Comparison of ENCODE assay signal across 1 cellular context in the genomic region with DNA sequence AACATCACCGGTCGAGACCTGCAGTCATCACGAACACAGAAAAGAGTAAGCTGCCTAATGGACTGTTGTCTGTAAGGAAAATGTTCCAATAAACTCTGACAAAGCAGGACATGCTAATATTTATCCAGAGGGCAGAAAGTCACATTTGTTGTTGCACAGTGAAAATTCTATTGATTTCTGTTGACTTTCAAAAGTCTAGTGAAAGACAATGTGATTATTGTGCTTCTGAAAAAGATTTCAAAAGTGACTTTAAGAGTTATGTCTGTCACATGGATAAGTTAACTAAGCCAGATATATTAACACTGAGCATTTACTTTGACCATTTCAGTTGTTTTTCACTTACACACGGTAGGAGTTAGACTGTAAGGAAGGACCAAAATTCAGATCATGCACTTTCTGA.
TF ChIP-seq lines count a peak whose summit lies in the region.

No MANE protein-coding gene starts in this region.

TF ChIP-seq in HepG2, 621 proteins besides CTCF, POLR2A, EP300 and RAD21 (continues in another document):
- TF ChIP-seq BCL3 (CRISPR knock-in tag; IDR thresholded peaks at IDR 0.05) (no peak), ZNF547 (CRISPR knock-in tag; IDR thresholded peaks at IDR 0.05) (no peak), ZNF260 (CRISPR knock-in tag; IDR thresholded peaks at IDR 0.05; ENCODE audit: borderline replicate concordance, low read depth) (no peak), KDM5B (CRISPR knock-in tag; IDR thresholded peaks at IDR 0.05; ENCODE audit: borderline replicate concordance) (no peak), AGO2 (optimal IDR thresholded peaks at IDR 0.05; ENCODE audit: low read depth, low read length) (no peak), ADNP (CRISPR knock-in tag; IDR thresholded peaks at IDR 0.05) (no peak), ZFP36L1 (CRISPR knock-in tag; IDR thresholded peaks at IDR 0.05) (no peak), BRCA1 (CRISPR knock-in tag; IDR thresholded peaks at IDR 0.05) (no peak), ZNF850 (CRISPR knock-in tag; conservative IDR thresholded peaks at IDR 0.05) (no peak), ETV6 (CRISPR knock-in tag; conservative IDR thresholded peaks at IDR 0.05) (no peak), ZNF839 (CRISPR knock-in tag; IDR thresholded peaks at IDR 0.05; ENCODE audit: borderline replicate concordance) (no peak), STAG1 (CRISPR knock-in tag; IDR thresholded peaks at IDR 0.05) (no peak), NPAS2 (CRISPR knock-in tag; IDR thresholded peaks at IDR 0.05; ENCODE audit: borderline replicate concordance) (no peak), KLF16 (CRISPR knock-in tag; IDR thresholded peaks at IDR 0.05) (peak in 1 of 2 experiments; percentile 75; a peak in 1 of 4 replicates), SP2 (CRISPR knock-in tag; IDR thresholded peaks at IDR 0.05) (no peak), POLR2G (IDR thresholded peaks at IDR 0.05; ENCODE audit: low read depth, low read length) (no peak), ZIK1 (CRISPR knock-in tag; IDR thresholded peaks at IDR 0.05; ENCODE audit: borderline replicate concordance, low read depth) (no peak), MEIS1 (CRISPR knock-in tag; IDR thresholded peaks at IDR 0.05; ENCODE audit: borderline replicate concordance) (no peak), TBP (CRISPR knock-in tag; IDR thresholded peaks at IDR 0.05) (no peak), SRY (CRISPR knock-in tag; IDR thresholded peaks at IDR 0.05) (no peak), KMT2B (CRISPR knock-in tag; IDR thresholded peaks at IDR 0.05) (no peak), HOXA7 (CRISPR knock-in tag; IDR thresholded peaks at IDR 0.05) (no peak), ZNF768 (CRISPR knock-in tag; IDR thresholded peaks at IDR 0.05) (no peak), JUN (CRISPR knock-in tag; IDR thresholded peaks at IDR 0.05) (no peak), ISX (CRISPR knock-in tag; conservative IDR thresholded peaks at IDR 0.05) (no peak), TRIM22 (IDR thresholded peaks at IDR 0.05) (no peak), NR3C1 (CRISPR knock-in tag; IDR thresholded peaks at IDR 0.05) (no peak), FOXJ3 (CRISPR knock-in tag; IDR thresholded peaks at IDR 0.05; ENCODE audit: borderline replicate concordance) (peak; percentile 89; the same call in 1 of the 2 replicates), REL (CRISPR knock-in tag; conservative IDR thresholded peaks at IDR 0.05) (no peak), ZNF441 (CRISPR knock-in tag; IDR thresholded peaks at IDR 0.05; ENCODE audit: borderline replicate concordance) (no peak), GTF3A (CRISPR knock-in tag; conservative IDR thresholded peaks at IDR 0.05) (no peak), TERF1 (CRISPR knock-in tag; IDR thresholded peaks at IDR 0.05) (no peak), REPIN1 (CRISPR knock-in tag; IDR thresholded peaks at IDR 0.05; ENCODE audit: borderline replicate concordance, low read depth) (no peak; the same call in 1 of the 2 replicates), THAP11 (CRISPR knock-in tag; IDR thresholded peaks at IDR 0.05) (peak; percentile 61), ZNF292 (CRISPR knock-in tag; IDR thresholded peaks at IDR 0.05; ENCODE audit: borderline replicate concordance, low read depth) (peak; percentile 72), HNF4G (IDR thresholded peaks at IDR 0.05; ENCODE audit: borderline replicate concordance, low read depth, low read length) (no peak), HNF4G (CRISPR knock-in tag; IDR thresholded peaks at IDR 0.05; ENCODE audit: borderline replicate concordance, low read depth) (no peak), RBM22 (optimal IDR thresholded peaks at IDR 0.05; ENCODE audit: low read length) (no peak), ZNF280B (CRISPR knock-in tag; IDR thresholded peaks at IDR 0.05; ENCODE audit: borderline replicate concordance) (no peak), TOPORS (CRISPR knock-in tag; IDR thresholded peaks at IDR 0.05) (no peak)
- TF ChIP-seq, protein P1, sequence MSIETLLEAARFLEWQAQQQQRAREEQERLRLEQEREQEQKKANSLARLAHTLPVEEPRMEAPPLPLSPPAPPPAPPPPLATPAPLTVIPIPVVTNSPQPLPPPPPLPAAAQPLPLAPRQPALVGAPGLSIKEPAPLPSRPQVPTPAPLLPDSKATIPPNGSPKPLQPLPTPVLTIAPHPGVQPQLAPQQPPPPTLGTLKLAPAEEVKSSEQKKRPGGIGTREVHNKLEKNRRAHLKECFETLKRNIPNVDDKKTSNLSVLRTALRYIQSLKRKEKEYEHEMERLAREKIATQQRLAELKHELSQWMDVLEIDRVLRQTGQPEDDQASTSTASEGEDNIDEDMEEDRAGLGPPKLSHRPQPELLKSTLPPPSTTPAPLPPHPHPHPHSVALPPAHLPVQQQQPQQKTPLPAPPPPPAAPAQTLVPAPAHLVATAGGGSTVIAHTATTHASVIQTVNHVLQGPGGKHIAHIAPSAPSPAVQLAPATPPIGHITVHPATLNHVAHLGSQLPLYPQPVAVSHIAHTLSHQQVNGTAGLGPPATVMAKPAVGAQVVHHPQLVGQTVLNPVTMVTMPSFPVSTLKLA (IDR thresholded peaks at IDR 0.05): no peak
- TF ChIP-seq, protein P2, sequence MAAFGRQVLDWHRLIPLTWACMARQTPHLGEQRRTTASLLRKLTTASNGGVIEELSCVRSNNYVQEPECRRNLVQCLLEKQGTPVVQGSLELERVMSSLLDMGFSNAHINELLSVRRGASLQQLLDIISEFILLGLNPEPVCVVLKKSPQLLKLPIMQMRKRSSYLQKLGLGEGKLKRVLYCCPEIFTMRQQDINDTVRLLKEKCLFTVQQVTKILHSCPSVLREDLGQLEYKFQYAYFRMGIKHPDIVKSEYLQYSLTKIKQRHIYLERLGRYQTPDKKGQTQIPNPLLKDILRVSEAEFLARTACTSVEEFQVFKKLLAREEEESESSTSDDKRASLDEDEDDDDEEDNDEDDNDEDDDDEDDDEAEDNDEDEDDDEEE (CRISPR knock-in tag; IDR thresholded peaks at IDR 0.05): no peak
- TF ChIP-seq, protein P3, sequence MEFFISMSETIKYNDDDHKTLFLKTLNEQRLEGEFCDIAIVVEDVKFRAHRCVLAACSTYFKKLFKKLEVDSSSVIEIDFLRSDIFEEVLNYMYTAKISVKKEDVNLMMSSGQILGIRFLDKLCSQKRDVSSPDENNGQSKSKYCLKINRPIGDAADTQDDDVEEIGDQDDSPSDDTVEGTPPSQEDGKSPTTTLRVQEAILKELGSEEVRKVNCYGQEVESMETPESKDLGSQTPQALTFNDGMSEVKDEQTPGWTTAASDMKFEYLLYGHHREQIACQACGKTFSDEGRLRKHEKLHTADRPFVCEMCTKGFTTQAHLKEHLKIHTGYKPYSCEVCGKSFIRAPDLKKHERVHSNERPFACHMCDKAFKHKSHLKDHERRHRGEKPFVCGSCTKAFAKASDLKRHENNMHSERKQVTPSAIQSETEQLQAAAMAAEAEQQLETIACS (CRISPR knock-in tag; IDR thresholded peaks at IDR 0.05): no peak
- TF ChIP-seq, protein P4, sequence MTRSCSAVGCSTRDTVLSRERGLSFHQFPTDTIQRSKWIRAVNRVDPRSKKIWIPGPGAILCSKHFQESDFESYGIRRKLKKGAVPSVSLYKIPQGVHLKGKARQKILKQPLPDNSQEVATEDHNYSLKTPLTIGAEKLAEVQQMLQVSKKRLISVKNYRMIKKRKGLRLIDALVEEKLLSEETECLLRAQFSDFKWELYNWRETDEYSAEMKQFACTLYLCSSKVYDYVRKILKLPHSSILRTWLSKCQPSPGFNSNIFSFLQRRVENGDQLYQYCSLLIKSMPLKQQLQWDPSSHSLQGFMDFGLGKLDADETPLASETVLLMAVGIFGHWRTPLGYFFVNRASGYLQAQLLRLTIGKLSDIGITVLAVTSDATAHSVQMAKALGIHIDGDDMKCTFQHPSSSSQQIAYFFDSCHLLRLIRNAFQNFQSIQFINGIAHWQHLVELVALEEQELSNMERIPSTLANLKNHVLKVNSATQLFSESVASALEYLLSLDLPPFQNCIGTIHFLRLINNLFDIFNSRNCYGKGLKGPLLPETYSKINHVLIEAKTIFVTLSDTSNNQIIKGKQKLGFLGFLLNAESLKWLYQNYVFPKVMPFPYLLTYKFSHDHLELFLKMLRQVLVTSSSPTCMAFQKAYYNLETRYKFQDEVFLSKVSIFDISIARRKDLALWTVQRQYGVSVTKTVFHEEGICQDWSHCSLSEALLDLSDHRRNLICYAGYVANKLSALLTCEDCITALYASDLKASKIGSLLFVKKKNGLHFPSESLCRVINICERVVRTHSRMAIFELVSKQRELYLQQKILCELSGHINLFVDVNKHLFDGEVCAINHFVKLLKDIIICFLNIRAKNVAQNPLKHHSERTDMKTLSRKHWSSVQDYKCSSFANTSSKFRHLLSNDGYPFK (CRISPR knock-in tag; IDR thresholded peaks at IDR 0.05; ENCODE audit: borderline replicate concordance): no peak
- TF ChIP-seq, protein P5, sequence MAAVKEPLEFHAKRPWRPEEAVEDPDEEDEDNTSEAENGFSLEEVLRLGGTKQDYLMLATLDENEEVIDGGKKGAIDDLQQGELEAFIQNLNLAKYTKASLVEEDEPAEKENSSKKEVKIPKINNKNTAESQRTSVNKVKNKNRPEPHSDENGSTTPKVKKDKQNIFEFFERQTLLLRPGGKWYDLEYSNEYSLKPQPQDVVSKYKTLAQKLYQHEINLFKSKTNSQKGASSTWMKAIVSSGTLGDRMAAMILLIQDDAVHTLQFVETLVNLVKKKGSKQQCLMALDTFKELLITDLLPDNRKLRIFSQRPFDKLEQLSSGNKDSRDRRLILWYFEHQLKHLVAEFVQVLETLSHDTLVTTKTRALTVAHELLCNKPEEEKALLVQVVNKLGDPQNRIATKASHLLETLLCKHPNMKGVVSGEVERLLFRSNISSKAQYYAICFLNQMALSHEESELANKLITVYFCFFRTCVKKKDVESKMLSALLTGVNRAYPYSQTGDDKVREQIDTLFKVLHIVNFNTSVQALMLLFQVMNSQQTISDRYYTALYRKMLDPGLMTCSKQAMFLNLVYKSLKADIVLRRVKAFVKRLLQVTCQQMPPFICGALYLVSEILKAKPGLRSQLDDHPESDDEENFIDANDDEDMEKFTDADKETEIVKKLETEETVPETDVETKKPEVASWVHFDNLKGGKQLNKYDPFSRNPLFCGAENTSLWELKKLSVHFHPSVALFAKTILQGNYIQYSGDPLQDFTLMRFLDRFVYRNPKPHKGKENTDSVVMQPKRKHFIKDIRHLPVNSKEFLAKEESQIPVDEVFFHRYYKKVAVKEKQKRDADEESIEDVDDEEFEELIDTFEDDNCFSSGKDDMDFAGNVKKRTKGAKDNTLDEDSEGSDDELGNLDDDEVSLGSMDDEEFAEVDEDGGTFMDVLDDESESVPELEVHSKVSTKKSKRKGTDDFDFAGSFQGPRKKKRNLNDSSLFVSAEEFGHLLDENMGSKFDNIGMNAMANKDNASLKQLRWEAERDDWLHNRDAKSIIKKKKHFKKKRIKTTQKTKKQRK (IDR thresholded peaks at IDR 0.05; ENCODE audit: low read length): no peak
- TF ChIP-seq, protein P6, sequence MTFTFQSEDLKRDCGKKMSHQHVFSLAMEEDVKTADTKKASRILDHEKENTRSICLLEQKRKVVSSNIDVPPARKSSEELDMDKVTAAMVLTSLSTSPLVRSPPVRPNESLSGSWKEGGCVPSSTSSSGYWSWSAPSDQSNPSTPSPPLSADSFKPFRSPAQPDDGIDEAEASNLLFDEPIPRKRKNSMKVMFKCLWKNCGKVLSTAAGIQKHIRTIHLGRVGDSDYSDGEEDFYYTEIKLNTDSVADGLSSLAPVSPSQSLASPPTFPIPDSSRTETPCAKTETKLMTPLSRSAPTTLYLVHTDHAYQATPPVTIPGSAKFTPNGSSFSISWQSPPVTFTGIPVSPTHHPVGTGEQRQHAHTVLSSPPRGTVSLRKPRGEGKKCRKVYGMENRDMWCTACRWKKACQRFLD (CRISPR knock-in tag; IDR thresholded peaks at IDR 0.05; ENCODE audit: borderline replicate concordance): no peak
- TF ChIP-seq, protein P7, sequence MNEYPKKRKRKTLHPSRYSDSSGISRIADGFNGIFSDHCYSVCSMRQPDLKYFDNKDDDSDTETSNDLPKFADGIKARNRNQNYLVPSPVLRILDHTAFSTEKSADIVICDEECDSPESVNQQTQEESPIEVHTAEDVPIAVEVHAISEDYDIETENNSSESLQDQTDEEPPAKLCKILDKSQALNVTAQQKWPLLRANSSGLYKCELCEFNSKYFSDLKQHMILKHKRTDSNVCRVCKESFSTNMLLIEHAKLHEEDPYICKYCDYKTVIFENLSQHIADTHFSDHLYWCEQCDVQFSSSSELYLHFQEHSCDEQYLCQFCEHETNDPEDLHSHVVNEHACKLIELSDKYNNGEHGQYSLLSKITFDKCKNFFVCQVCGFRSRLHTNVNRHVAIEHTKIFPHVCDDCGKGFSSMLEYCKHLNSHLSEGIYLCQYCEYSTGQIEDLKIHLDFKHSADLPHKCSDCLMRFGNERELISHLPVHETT (CRISPR knock-in tag; conservative IDR thresholded peaks at IDR 0.05): no peak
